Comparison of ENCODE assay signal across 31 cellular contexts in the genomic region with DNA sequence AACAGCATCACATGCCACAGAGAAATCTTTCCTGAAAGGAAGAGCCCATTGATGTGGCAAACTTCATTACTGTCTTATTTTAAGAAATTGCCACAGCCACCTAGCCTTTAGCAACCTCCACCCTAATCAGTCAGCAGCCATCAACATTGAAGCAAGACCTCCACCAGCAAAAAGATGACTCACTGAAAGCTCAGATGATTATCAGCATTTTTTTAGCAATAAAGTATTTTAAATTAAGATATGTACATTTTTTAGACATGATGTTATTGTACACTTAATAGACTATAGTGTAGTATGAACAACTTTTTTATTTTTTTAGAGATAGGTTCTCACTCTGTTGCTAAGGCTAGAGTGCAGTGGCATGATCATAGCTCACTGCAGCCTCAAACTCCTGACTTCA. TPM values are rescaled to one million over a fixed set of nuclear protein-coding genes. Genes with fewer than 3 reads are reported as not detected.
A peak's percentile ranks its signal among the peaks of the same experiment; 100 is the strongest.
DNase-seq lines count a peak whose midpoint lies in the region; FAIRE-seq and TF ChIP-seq lines count a peak whose summit lies in the region.
"Had no signal": no experiment of that assay in that cellular context is flagged by ENCODE, and none has a peak within 500 bp of the region (broad histone marks: within the 10 kb centered on the region; RNA-seq: fewer than 3 reads in every experiment).

No MANE protein-coding gene starts in this region.

- no peak overlapping the region for H3K27ac Mint-ChIP-seq in H9
- no peak overlapping the region for H3K27ac Mint-ChIP-seq in activated CD4-positive, alpha-beta T cell treated with anti-CD3 and anti-CD28 coated beads, Interleukin-2, amount 10 ng/mL, durations not matched to agents 7 days and 5 days
- H3K27ac Mint-ChIP-seq: activated naive CD8-positive, alpha-beta T cell treated with anti-CD3 and anti-CD28 coated beads for 36 hours; CD4-positive, alpha-beta memory T cell; dendritic cell treated with granulocyte-macrophage colony-stimulating factor and Interleukin-4, amounts not matched to agents 40 ng/mL and 50 ng/mL, for 4 days; endodermal cell; nephron progenitor cell had no signal

- no peak overlapping the region for H2BK15ac ChIP-seq in H9 (ENCODE audit: low read depth, low read length)

- no peak overlapping the region for H3T11ph ChIP-seq in H9 (ENCODE audit: low read length)

- H3F3A ChIP-seq in SK-N-SH (replicated peaks; ENCODE audit: insufficient read depth), result peaks cover 7% of the 10 kb centered on the region

- H3K9me3 Mint-ChIP-seq in H9, result no peaks in the 10 kb centered on the region
- H3K9me3 Mint-ChIP-seq in activated CD4-positive, alpha-beta T cell treated with anti-CD3 and anti-CD28 coated beads, Interleukin-2, amount 10 ng/mL, durations not matched to agents 7 days and 5 days, result no peaks in the 10 kb centered on the region
- H3K9me3 Mint-ChIP-seq: activated naive CD8-positive, alpha-beta T cell treated with anti-CD3 and anti-CD28 coated beads for 36 hours; activated T-cell treated with anti-CD3 and anti-CD28 coated beads, Interleukin-2, amount 50 U/mL, for 4 hours; CD4-positive, alpha-beta memory T cell; dendritic cell treated with granulocyte-macrophage colony-stimulating factor and Interleukin-4, amounts not matched to agents 40 ng/mL and 50 ng/mL, for 4 days; endodermal cell had no signal

- H3K4me2 ChIP-seq in mammary epithelial cell (ENCODE audit: insufficient read depth, low read depth, low read length) (no peak overlapping the region), SK-N-SH (peak overlapping the region; percentile 35), endothelial cell of umbilical vein (ENCODE audit: insufficient read depth, low read length) (peak overlapping the region; percentile 13), H9 (ENCODE audit: insufficient read depth, insufficient read length, low read length) (no peak overlapping the region)

- H3K4me1 Mint-ChIP-seq in H9, result peaks cover 11 to 14% of the 10 kb centered on the region in 2 experiments
- H3K4me1 Mint-ChIP-seq in activated CD4-positive, alpha-beta T cell treated with anti-CD3 and anti-CD28 coated beads, Interleukin-2, amount 10 ng/mL, durations not matched to agents 7 days and 5 days, result peaks cover 9% of the 10 kb centered on the region

- H4K20me1 ChIP-seq in mammary epithelial cell (ENCODE audit: insufficient read depth, low read length) (no peaks in the 10 kb centered on the region), SK-N-SH (ENCODE audit: insufficient read depth) (no peaks in the 10 kb centered on the region), endothelial cell of umbilical vein (replicated peaks; ENCODE audit: control insufficient read depth, extremely low read depth, insufficient read depth, low read length) (no peaks in the 10 kb centered on the region), H9 (ENCODE audit: control insufficient read depth, insufficient read depth, insufficient read length) (no peaks in the 10 kb centered on the region)

- peak in 1 of 2 experiments; percentile 92; a peak in 2 of 4 replicates for TF ChIP-seq EP300 in SK-N-SH (IDR thresholded peaks at IDR 0.05; ENCODE audit: borderline replicate concordance in 1 of 2, low read depth in 1 of 2, low read length in 1 of 2)

- FAIRE-seq in endothelial cell of umbilical vein (lab: Jason Lieb, UNC), result peak; percentile 70
- FAIRE-seq: GM12892 had no signal

- H3K18ac ChIP-seq in H9 (ENCODE audit: insufficient read length, low read depth, low read length), result no peak overlapping the region

- CTCF ChIA-PET in mammary epithelial cell (lab: Charles Lee; ENCODE audit: low non-redundant PET) (interaction anchor here (0.5 to 0.6 kb wide), 2 partner anchors 375 to 700 kb away, joined by 3 read pairs; no protein-coding TSS in a partner anchor), SK-N-SH (lab: Yijun Ruan, JAX) (interaction anchor here (0.9 to 17.0 kb wide), 10 partner anchors 11 to 386 kb away, joined by 3 to 203 read pairs (median 4); a partner anchor contains a TSS), endothelial cell of umbilical vein (lab: Charles Lee) (interaction anchor here (0.8 to 6.4 kb wide), 9 partner anchors 16 to 382 kb away, joined by 3 to 81 read pairs (median 3); no protein-coding TSS in a partner anchor)
- CTCF ChIA-PET in activated CD4-positive, alpha-beta T cell treated with anti-CD3 and anti-CD28 coated beads, Interleukin-2, amount 10 ng/mL, durations not matched to agents 7 days and 5 days (lab: Charles Lee), result interaction anchor here (1.1 to 1.5 kb wide), 3 partner anchors 242 to 376 kb away, joined by 3 to 6 read pairs (median 3); a partner anchor contains a TSS

- BruUV-seq in mammary epithelial cell (replicated peaks; lab: Mats Ljungman, UMichigan) (no TSS peak), endothelial cell of umbilical vein (replicated peaks; lab: Mats Ljungman, UMichigan) (no TSS peak)

- DNase-seq in mammary epithelial cell (peak; percentile 4), breast epithelium (ENCODE audit: low spot score in 2 of 2) (no peak), SK-N-SH (no peak), endothelial cell of umbilical vein (ENCODE audit: low read depth, low spot score) (peak; percentile 52), H9 (no peak), SJCRH30 (no peak)
- no peak for DNase-seq in activated CD4-positive, alpha-beta T cell treated with anti-CD3 and anti-CD28 coated beads for 4 hours
- no peak for DNase-seq in activated CD4-positive, alpha-beta T cell treated with anti-CD3 and anti-CD28 coated beads, Interleukin-2, amount 10 ng/mL, durations not matched to agents 7 days and 5 days
- DNase-seq: activated CD4-positive, alpha-beta T cell treated with anti-CD3 and anti-CD28 coated beads, Interleukin-2, amount 50 U/mL, for 1 hour; activated gamma-delta T cell; activated naive CD8-positive, alpha-beta T cell treated with anti-CD3 and anti-CD28 coated beads for 36 hours; activated T-cell treated with anti-CD3 and anti-CD28 coated beads, Interleukin-2, amount 50 U/mL, for 4 hours; caudate nucleus; CD4-positive, alpha-beta memory T cell; endodermal cell; hippocampal formation; left colon; NCI-H2107; NCI-H748 treated with DMSO at 0.1 percent for 48 hours; nephron progenitor cell; ovary; Peyer's patch; SIG-M5; stimulated activated naive CD4-positive, alpha-beta T cell; T-helper 9 cell had no signal

- H2BK120ac ChIP-seq in H9 (ENCODE audit: low read depth, low read length, poor library complexity, severe bottlenecking), result no peak overlapping the region

- H3K56ac ChIP-seq in H9 (ENCODE audit: insufficient read length, low read depth, low read length), result no peak overlapping the region

- intact Hi-C loops in mammary epithelial cell (cut with micrococcal nuclease), result loop anchor here (5.0 kb wide), 2 partner anchors 128 to 1228 kb away; a partner anchor contains a TSS
- intact Hi-C loops in breast epithelium (cut with DNase I; ENCODE audit: low total_unique reads), result no loop called here
- intact Hi-C loops in endothelial cell of umbilical vein (cut with micrococcal nuclease), result loop anchor here (5.0 kb wide), 1 partner anchor 128 kb away; a partner anchor contains a TSS

- no peak overlapping the region for H3K27ac ChIP-seq in mammary epithelial cell (ENCODE audit: insufficient read depth, low read depth, low read length)
- no peak overlapping the region for H3K27ac ChIP-seq in breast epithelium
- peak overlapping the region in 1 of 2 experiments; percentile 76; a peak in 2 of 4 replicates for H3K27ac ChIP-seq in SK-N-SH (ENCODE audit: low read depth in 2 of 2, low read length in 1 of 2)
- H3K27ac ChIP-seq in endothelial cell of umbilical vein (ENCODE audit: insufficient read depth, low read depth, low read length), result peak overlapping the region; percentile 81
- no peak overlapping the region for H3K27ac ChIP-seq in H9 (ENCODE audit: insufficient read length, low read depth, low read length)
- no peak overlapping the region for H3K27ac ChIP-seq in SJCRH30
- H3K27ac ChIP-seq: 22Rv1, ascending aorta, esophagus muscularis mucosa, ovary, Peyer's patch, VCaP had no signal

- H3K36me3 ChIP-seq in mammary epithelial cell (ENCODE audit: insufficient read depth, low read length) (no peaks in the 10 kb centered on the region), breast epithelium (no peaks in the 10 kb centered on the region), SK-N-SH (replicated peaks in 1 of 2; ENCODE audit: control insufficient read depth in 1 of 2, insufficient read depth in 2 of 2, low read length in 1 of 2) (peaks cover 0 to 21% of the 10 kb centered on the region in 2 experiments), endothelial cell of umbilical vein (ENCODE audit: control insufficient read depth in 2 of 2, extremely low read depth in 1 of 2, insufficient read depth in 2 of 2, low read length in 2 of 2) (peaks cover 0 to 12% of the 10 kb centered on the region in 2 experiments), SJCRH30 (no peaks in the 10 kb centered on the region)
- H3K36me3 ChIP-seq: ascending aorta, esophagus muscularis mucosa, ovary, Peyer's patch had no signal

- no peaks in the 10 kb centered on the region for H3K4me1 ChIP-seq in mammary epithelial cell (ENCODE audit: insufficient read depth, low read length)
- no peaks in the 10 kb centered on the region for H3K4me1 ChIP-seq in breast epithelium
- peaks cover 13 to 15% of the 10 kb centered on the region in 2 experiments; a peak in 3 of 4 replicates for H3K4me1 ChIP-seq in SK-N-SH (ENCODE audit: control insufficient read depth in 1 of 2, insufficient read depth in 2 of 2, low read depth in 1 of 2, low read length in 1 of 2)
- H3K4me1 ChIP-seq in endothelial cell of umbilical vein (ENCODE audit: control insufficient read depth, extremely low read depth, insufficient read depth, low read length), result peaks cover 70% of the 10 kb centered on the region
- H3K4me1 ChIP-seq in H9 (ENCODE audit: insufficient read depth, low read length), result no peaks in the 10 kb centered on the region; the same call in 1 of the 2 replicates
- H3K4me1 ChIP-seq in SJCRH30, result no peaks in the 10 kb centered on the region; the same call in 1 of the 2 replicates
- H3K4me1 ChIP-seq: ascending aorta, Peyer's patch had no signal

- no peaks in the 10 kb centered on the region for H3K27me3 ChIP-seq in mammary epithelial cell (ENCODE audit: insufficient read depth, low read length)
- no peaks in the 10 kb centered on the region for H3K27me3 ChIP-seq in breast epithelium
- H3K27me3 ChIP-seq in SK-N-SH (ENCODE audit: insufficient read depth), result no peaks in the 10 kb centered on the region
- H3K27me3 ChIP-seq in endothelial cell of umbilical vein (ENCODE audit: control insufficient read depth in 2 of 2, insufficient read depth in 2 of 2, low read length in 2 of 2), result no peaks in the 10 kb centered on the region
- H3K27me3 ChIP-seq in H9 (ENCODE audit: insufficient read depth, low read length), result no peaks in the 10 kb centered on the region
- no peaks in the 10 kb centered on the region; the same call in 1 of the 2 replicates for H3K27me3 ChIP-seq in SJCRH30
- H3K27me3 ChIP-seq: ascending aorta, ovary, Peyer's patch had no signal

- no peak for TF ChIP-seq RAD21 in SK-N-SH (IDR thresholded peaks at IDR 0.05; ENCODE audit: low read length)

- no peak overlapping the region for H3K4ac ChIP-seq in H9 (ENCODE audit: low read depth, low read length)

- H2AK5ac ChIP-seq in H9 (ENCODE audit: insufficient read length, low read length), result no peak overlapping the region

- H4K8ac ChIP-seq in H9 (replicated peaks; ENCODE audit: insufficient read length, low read depth, low read length), result no peak overlapping the region

- TF ChIP-seq CTCF in mammary epithelial cell (conservative IDR thresholded peaks at IDR 0.05 in 1 of 2, IDR thresholded peaks at IDR 0.05 in 1 of 2; ENCODE audit: extremely low read depth in 1 of 2, insufficient read depth in 1 of 2, low read depth in 1 of 2, low read length in 2 of 2) (no peak), breast epithelium (IDR thresholded peaks at IDR 0.05) (no peak), SK-N-SH (IDR thresholded peaks at IDR 0.05) (no peak), endothelial cell of umbilical vein (IDR thresholded peaks at IDR 0.05; ENCODE audit: extremely low read depth in 1 of 2, insufficient read depth in 1 of 2, low read depth in 1 of 2, low read length in 2 of 2) (no peak), H9 (conservative IDR thresholded peaks at IDR 0.05) (no peak)

- no peaks in the 10 kb centered on the region for H3K23me2 ChIP-seq in H9 (ENCODE audit: insufficient read length, low read depth, low read length, poor library complexity, severe bottlenecking)

- no peak overlapping the region for H2BK12ac ChIP-seq in H9 (ENCODE audit: insufficient read length, low read depth, low read length)

- H3K79me2 ChIP-seq in mammary epithelial cell (ENCODE audit: insufficient read depth, low read length) (no peaks in the 10 kb centered on the region), SK-N-SH (ENCODE audit: insufficient read depth) (peaks cover 10% of the 10 kb centered on the region; the same call in 1 of the 2 replicates), endothelial cell of umbilical vein (ENCODE audit: control insufficient read depth, insufficient read depth, low read length) (peaks cover 50% of the 10 kb centered on the region), H9 (ENCODE audit: insufficient read depth, low read length) (no peaks in the 10 kb centered on the region)

- in situ Hi-C loops in mammary epithelial cell (cut with MboI; ENCODE audit: low sequenced_read_pairs in 2 of 2), result loop anchor here (5.0 kb wide), 1 partner anchor 378 kb away; no protein-coding TSS in a partner anchor

- no peaks in the 10 kb centered on the region for H3K27me3 Mint-ChIP-seq in H9 (ENCODE audit: low read depth)
- peaks cover under 1% of the 10 kb centered on the region for H3K27me3 Mint-ChIP-seq in activated CD4-positive, alpha-beta T cell treated with anti-CD3 and anti-CD28 coated beads, Interleukin-2, amount 10 ng/mL, durations not matched to agents 7 days and 5 days

- H3K79me1 ChIP-seq in H9 (ENCODE audit: insufficient read depth, low read depth, low read length, poor library complexity, severe bottlenecking), result no peaks in the 10 kb centered on the region

- dilution Hi-C loops in mammary epithelial cell (cut with HindIII; ENCODE audit: low sequenced_read_pairs) (no loop called here), endothelial cell of umbilical vein (cut with MboI; ENCODE audit: extremely low pct_ligation_motif_present, low sequenced_read_pairs) (no loop called here)

- H3K4me3 Mint-ChIP-seq in H9, result no peak overlapping the region
- H3K4me3 Mint-ChIP-seq in activated CD4-positive, alpha-beta T cell treated with anti-CD3 and anti-CD28 coated beads, Interleukin-2, amount 10 ng/mL, durations not matched to agents 7 days and 5 days, result no peak overlapping the region
- H3K4me3 Mint-ChIP-seq: activated naive CD8-positive, alpha-beta T cell treated with anti-CD3 and anti-CD28 coated beads for 36 hours; activated T-cell treated with anti-CD3 and anti-CD28 coated beads, Interleukin-2, amount 50 U/mL, for 4 hours; CD4-positive, alpha-beta memory T cell; dendritic cell treated with granulocyte-macrophage colony-stimulating factor and Interleukin-4, amounts not matched to agents 40 ng/mL and 50 ng/mL, for 4 days; endodermal cell; nephron progenitor cell had no signal

- H3K23ac ChIP-seq in H9 (ENCODE audit: insufficient read length, low read depth, low read length), result no peak overlapping the region

- TF ChIP-seq POLR2A in breast epithelium (IDR thresholded peaks at IDR 0.05), result no peak
- no peak for TF ChIP-seq POLR2A in endothelial cell of umbilical vein (IDR thresholded peaks at IDR 0.05; ENCODE audit: low read depth, low read length)

- H3K9me3 ChIP-seq in mammary epithelial cell (replicated peaks; ENCODE audit: insufficient read depth, low read length) (no peaks in the 10 kb centered on the region), breast epithelium (no peaks in the 10 kb centered on the region), SK-N-SH (no peaks in the 10 kb centered on the region), endothelial cell of umbilical vein (replicated peaks; ENCODE audit: control insufficient read depth, insufficient read depth, low read length) (no peaks in the 10 kb centered on the region), H9 (ENCODE audit: control insufficient read depth, low read depth, low read length) (no peaks in the 10 kb centered on the region), SJCRH30 (replicated peaks) (no peaks in the 10 kb centered on the region)
- H3K9me3 ChIP-seq: ascending aorta, esophagus muscularis mucosa, ovary, Peyer's patch had no signal

- H3K4me3 ChIP-seq in mammary epithelial cell (replicated peaks in 1 of 3; ENCODE audit: insufficient read depth in 1 of 3, low read depth in 2 of 3, low read length in 3 of 3), result no peak overlapping the region
- no peak overlapping the region for H3K4me3 ChIP-seq in breast epithelium
- H3K4me3 ChIP-seq in SK-N-SH (ENCODE audit: low read depth in 2 of 2, low read length in 1 of 2), result no peak overlapping the region
- H3K4me3 ChIP-seq in endothelial cell of umbilical vein (replicated peaks in 1 of 3; ENCODE audit: insufficient read depth in 1 of 3, low read depth in 1 of 3, low read length in 3 of 3), result no peak overlapping the region
- H3K4me3 ChIP-seq in SJCRH30, result no peak overlapping the region
- H3K4me3 ChIP-seq: ascending aorta, esophagus muscularis mucosa, ovary, Peyer's patch had no signal

- no peak overlapping the region for H2BK5ac ChIP-seq in H9 (ENCODE audit: insufficient read length, low read length)

- POLR2A ChIA-PET in SK-N-SH (lab: Yijun Ruan, JAX), result no interaction called here
- POLR2A ChIA-PET in endothelial cell of umbilical vein (lab: Charles Lee), result interaction anchor here (0.7 kb wide), 1 partner anchor 40 kb away, joined by 4 read pairs; no protein-coding TSS in a partner anchor
- POLR2A ChIA-PET in activated CD4-positive, alpha-beta T cell treated with anti-CD3 and anti-CD28 coated beads, Interleukin-2, amount 10 ng/mL, durations not matched to agents 7 days and 5 days (lab: Charles Lee), result no interaction called here

- H3K9ac ChIP-seq in mammary epithelial cell (ENCODE audit: insufficient read depth, low read length) (no peak overlapping the region), SK-N-SH (no peak overlapping the region), endothelial cell of umbilical vein (replicated peaks; ENCODE audit: extremely low read depth, insufficient read depth, low read length) (peak overlapping the region; percentile 32), H9 (ENCODE audit: extremely low read depth, insufficient read length, low read length) (no peak overlapping the region)

- no peaks in the 10 kb centered on the region; a peak in 2 of 7 replicates for H3K36me3 Mint-ChIP-seq in H9 (ENCODE audit: insufficient read depth in 1 of 3, low read depth in 3 of 3)
- no peaks in the 10 kb centered on the region for H3K36me3 Mint-ChIP-seq in activated CD4-positive, alpha-beta T cell treated with anti-CD3 and anti-CD28 coated beads, Interleukin-2, amount 10 ng/mL, durations not matched to agents 7 days and 5 days (ENCODE audit: low read depth)
- H3K36me3 Mint-ChIP-seq: activated naive CD8-positive, alpha-beta T cell treated with anti-CD3 and anti-CD28 coated beads for 36 hours; CD4-positive, alpha-beta memory T cell had no signal

- H4K5ac ChIP-seq in H9 (ENCODE audit: insufficient read length, low read depth, low read length), result no peak overlapping the region

- H3K14ac ChIP-seq in H9 (ENCODE audit: insufficient read depth, low read length), result no peak overlapping the region

- H4K91ac ChIP-seq in H9 (ENCODE audit: insufficient read length, low read depth, low read length), result no peak overlapping the region

- no peak overlapping the region for H2BK20ac ChIP-seq in H9 (ENCODE audit: low read depth, low read length, poor library complexity, severe bottlenecking)

- no peaks in the 10 kb centered on the region for H3K9me1 ChIP-seq in endothelial cell of umbilical vein (replicated peaks; ENCODE audit: control insufficient read depth, extremely low read depth, insufficient read depth, low read length)

- no peak overlapping the region for H2AFZ ChIP-seq in mammary epithelial cell (ENCODE audit: low read depth, low read length)
- no peak overlapping the region for H2AFZ ChIP-seq in SK-N-SH (ENCODE audit: low read depth)
- no peak overlapping the region for H2AFZ ChIP-seq in endothelial cell of umbilical vein (ENCODE audit: low read depth, low read length)
- no peak overlapping the region for H2AFZ ChIP-seq in H9 (ENCODE audit: low read length)

- no peaks in the 10 kb centered on the region for H3K9me2 ChIP-seq in SK-N-SH

RNA-seq across cellular contexts. Expression of a gene that starts 14.8 kb away (rescaled TPM):
- 1 to 10 TPM in 1 of 2 donors, under 1 TPM in 1; 0.17 to 1.6 TPM for total RNA-seq in mammary epithelial cell
- 0.26 TPM for polyA plus RNA-seq in mammary epithelial cell
- polyA minus RNA-seq in mammary epithelial cell, result not detected
- total RNA-seq in breast epithelium, result 1 to 10 TPM in 1 of 3 donors, under 1 TPM in 2; 0.32 to 1.0 (median 0.66) TPM
- 14.7 and 16.6 TPM in 2 replicates for polyA plus RNA-seq in SK-N-SH (2012; rRNA removed)
- 20.5 and 21.4 TPM in 2 replicates for polyA plus RNA-seq in SK-N-SH (2012; cell fraction: cytosol; rRNA removed)
- 5.5 and 9.3 TPM in 2 replicates for polyA plus RNA-seq in SK-N-SH (2012; cell fraction: nucleus; rRNA removed)
- total RNA-seq in endothelial cell of umbilical vein, result 46.1 and 55.4 TPM in 2 replicates
- 25.2 and 32.2 TPM in 2 replicates for polyA plus RNA-seq in endothelial cell of umbilical vein
- polyA plus RNA-seq in endothelial cell of umbilical vein (2011; cell fraction: cytosol; rRNA removed), result 36.1 and 46.3 TPM in 2 replicates
- polyA plus RNA-seq in endothelial cell of umbilical vein (2011; cell fraction: nucleus; rRNA removed), result 30.9 and 37.8 TPM in 2 replicates
- polyA plus RNA-seq in endothelial cell of umbilical vein (2012), result 41.2 and 88.7 TPM in 2 replicates
- polyA minus RNA-seq in endothelial cell of umbilical vein, result 35.1 and 37.3 TPM in 2 replicates
- not detected for polyA minus RNA-seq in endothelial cell of umbilical vein (2011; cell fraction: cytosol; rRNA and poly(A)+ RNA removed)
- polyA minus RNA-seq in endothelial cell of umbilical vein (2011; cell fraction: nucleus; rRNA and poly(A)+ RNA removed), result 37.3 and 66.7 TPM in 2 replicates
- 3.2 and 4.0 TPM in 2 replicates for total RNA-seq in H9 (2021)
- 0.23 TPM in 1 of 2 replicates, not detected in the other for total RNA-seq in SJCRH30 (2014; rRNA removed; shearing (Covaris generic))
- under 1 TPM; 0.17 to 0.19 TPM for total RNA-seq in activated CD4-positive, alpha-beta T cell treated with anti-CD3 and anti-CD28 coated beads, Interleukin-2, amount 10 ng/mL, durations not matched to agents 7 days and 5 days
- total RNA-seq: ascending aorta; CD4-positive, alpha-beta memory T cell; Peyer's patch had no signal
- polyA plus RNA-seq: CD4-positive, alpha-beta memory T cell had no signal

Comparison
In these comparisons a context has a peak if more than half of its experiments do, and no peak if none do; other contexts are left out.
1. DNase-seq: peak in mammary epithelial cell (single experiment) and endothelial cell of umbilical vein (single experiment); none in breast epithelium (0 of 2), SK-N-SH (single experiment), H9 (single experiment), activated CD4-positive, alpha-beta T cell treated with anti-CD3 and anti-CD28 coated beads for 4 hours (0 of 2), SJCRH30 (0 of 2) and activated CD4-positive, alpha-beta T cell treated with anti-CD3 and anti-CD28 coated beads, Interleukin-2, amount 10 ng/mL, durations not matched to agents 7 days and 5 days (single experiment).
2. H3K4me2 ChIP-seq: peak in SK-N-SH (single experiment) and endothelial cell of umbilical vein (single experiment); none in mammary epithelial cell (single experiment) and H9 (single experiment).